Comparison of ENCODE assay signal across 8 cellular contexts in the genomic region with DNA sequence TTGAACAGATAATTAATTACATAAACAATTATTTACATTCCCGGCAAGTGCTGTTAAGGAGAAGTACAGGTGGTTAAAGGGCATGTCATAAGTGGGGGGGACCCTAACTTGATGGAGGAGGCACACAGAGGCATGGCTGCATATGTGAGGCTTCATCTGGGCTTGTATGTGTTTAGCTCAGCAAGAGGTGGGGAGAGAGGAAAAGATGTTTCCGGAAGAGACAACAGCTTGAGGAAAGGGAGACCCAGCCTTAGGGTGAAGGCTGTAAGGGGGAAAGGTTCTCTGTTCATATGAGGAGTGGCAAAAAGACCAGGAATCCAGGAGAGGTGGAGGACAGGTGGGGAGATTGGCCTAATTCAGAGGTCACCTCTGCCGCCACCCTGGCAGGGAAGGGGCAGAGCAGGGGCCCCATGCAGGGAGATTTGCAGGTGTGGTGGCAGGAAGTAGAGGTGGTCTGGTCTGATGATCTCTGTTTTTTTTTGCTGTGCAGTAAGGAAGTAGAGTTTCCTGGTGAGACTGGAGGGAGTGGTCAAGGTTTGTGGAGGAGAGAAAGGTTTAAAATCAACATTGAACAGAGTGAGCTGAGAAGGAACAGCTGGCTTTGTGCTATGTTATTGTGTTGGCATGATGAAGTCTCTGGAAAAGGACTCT. TPM values are rescaled to one million over a fixed set of nuclear protein-coding genes. Genes with fewer than 3 reads are reported as not detected.
DNase-seq lines count a peak whose midpoint lies in the region; ATAC-seq, FAIRE-seq and TF ChIP-seq lines count a peak whose summit lies in the region.

No MANE protein-coding gene starts in this region.

- no peak for TF ChIP-seq CTCF in CD8-positive, alpha-beta T cell (IDR thresholded peaks at IDR 0.05)

- no peaks in the 10 kb centered on the region for H3K27me3 ChIP-seq in CD8-positive, alpha-beta T cell (ENCODE audit: insufficient read depth, low read length)

- no peaks in the 10 kb centered on the region for H3K27me3 Mint-ChIP-seq in CD8-positive, alpha-beta T cell (ENCODE audit: low read depth)
- H3K27me3 Mint-ChIP-seq in activated T-helper 17 cell treated with anti-CD3 and anti-CD28 coated beads, Interleukin-2, amount 50 U/mL, for 72 hours = no peaks in the 10 kb centered on the region

- H3K27ac ChIP-seq in CD8-positive, alpha-beta T cell (ENCODE audit: low read depth, low read length) = peak overlapping the region; percentile 33

- H3K4me1 Mint-ChIP-seq in CD8-positive, alpha-beta T cell (ENCODE audit: low read depth) = peaks cover 90% of the 10 kb centered on the region
- peaks cover 71% of the 10 kb centered on the region for H3K4me1 Mint-ChIP-seq in activated T-helper 17 cell treated with anti-CD3 and anti-CD28 coated beads, Interleukin-2, amount 50 U/mL, for 72 hours

- no peaks in the 10 kb centered on the region for H3K36me3 ChIP-seq in CD8-positive, alpha-beta T cell (ENCODE audit: insufficient read depth, low read length)

- peak overlapping the region; percentile 64 for H3K4me3 Mint-ChIP-seq in CD8-positive, alpha-beta T cell
- peak overlapping the region; percentile 78 for H3K4me3 Mint-ChIP-seq in activated T-helper 17 cell treated with anti-CD3 and anti-CD28 coated beads, Interleukin-2, amount 50 U/mL, for 72 hours

- POLR2A ChIA-PET in CD8-positive, alpha-beta T cell (lab: Charles Lee) = interaction anchor here (1.0 to 3.4 kb wide), 3 partner anchors 8 to 77 kb away, joined by 4 to 15 read pairs (median 4); partner anchors contain the start of gene TRAF5

- CTCF ChIA-PET in CD8-positive, alpha-beta T cell (lab: Charles Lee) = interaction anchor here (0.8 to 2.4 kb wide), 5 partner anchors 11 to 141 kb away, joined by 3 to 11 read pairs (median 4); no protein-coding TSS in a partner anchor

- peak in 2 of 7 experiments; percentile 34 to 66 for DNase-seq in CD8-positive, alpha-beta T cell
- peak; percentile 51 for DNase-seq in GM19239 (ENCODE audit: insufficient read length, low spot score)
- no peak for DNase-seq in NCI-H187 (lab: John Stamatoyannopoulos, UW)
- no peak for DNase-seq in GM03348 (ENCODE audit: low spot score)
- DNase-seq in Right ventricle myocardium superior = no peak
- DNase-seq in H4 (ENCODE audit: low spot score) = no peak

- H3K27ac Mint-ChIP-seq in CD8-positive, alpha-beta T cell = peak overlapping the region; percentile 88
- H3K27ac Mint-ChIP-seq in activated T-helper 17 cell treated with anti-CD3 and anti-CD28 coated beads, Interleukin-2, amount 50 U/mL, for 72 hours = peak overlapping the region; percentile 94

- intact Hi-C loops in CD8-positive, alpha-beta T cell (cut with DNase I, micrococcal nuclease) = loop anchor here in 1 of 2 experiments (1.0 kb wide), 1 partner anchor 8 kb away; no protein-coding TSS in a partner anchor
- intact Hi-C loops in Right ventricle myocardium superior (cut with DNase I) = no loop called here

- FAIRE-seq in GM19239 (lab: Jason Lieb, UNC) = peak; percentile 91

- peaks cover 28% of the 10 kb centered on the region for H3K36me3 Mint-ChIP-seq in CD8-positive, alpha-beta T cell
- peaks cover 25% of the 10 kb centered on the region for H3K36me3 Mint-ChIP-seq in activated T-helper 17 cell treated with anti-CD3 and anti-CD28 coated beads, Interleukin-2, amount 50 U/mL, for 72 hours (ENCODE audit: low read depth)

- ATAC-seq in CD8-positive, alpha-beta T cell = peak; percentile 52
- ATAC-seq in HG03097 (IDR thresholded peaks at IDR 0.05; ENCODE audit: low FRiP score, unreplicated experiment) (peak; percentile 89), Right ventricle myocardium superior (ENCODE audit: poor library complexity) (no peak)
- peak; percentile 28 for ATAC-seq in activated T-helper 17 cell treated with anti-CD3 and anti-CD28 coated beads, Interleukin-2, amount 50 U/mL, for 72 hours (replicated peaks)

- H3K9me3 ChIP-seq in CD8-positive, alpha-beta T cell (ENCODE audit: low read length) = no peaks in the 10 kb centered on the region

- peaks cover 81% of the 10 kb centered on the region for H3K4me1 ChIP-seq in CD8-positive, alpha-beta T cell (ENCODE audit: insufficient read depth, low read length)

- H3K4me3 ChIP-seq in CD8-positive, alpha-beta T cell (ENCODE audit: low read depth, low read length) = peak overlapping the region; percentile 40

- H3K9me3 Mint-ChIP-seq in CD8-positive, alpha-beta T cell = no peaks in the 10 kb centered on the region
- no peaks in the 10 kb centered on the region for H3K9me3 Mint-ChIP-seq in activated T-helper 17 cell treated with anti-CD3 and anti-CD28 coated beads, Interleukin-2, amount 50 U/mL, for 72 hours

RNA-seq across cellular contexts. Expression of gene TRAF5, which starts 9.0 kb away (rescaled TPM):
- 10 to 100 TPM; 20.5 to 24.0 TPM for total RNA-seq in CD8-positive, alpha-beta T cell
- total RNA-seq in activated T-helper 17 cell treated with anti-CD3 and anti-CD28 coated beads, Interleukin-2, amount 50 U/mL, for 72 hours = 10 to 100 TPM; 50.7 to 54.8 TPM
- total RNA-seq in Right ventricle myocardium superior = 1.5 TPM
- 2.6 and 2.9 TPM in 2 replicates for total RNA-seq in H4 (2014; rRNA removed; shearing (Covaris generic))
